8 cellular contexts compared by ENCODE assay signal in the genomic region with DNA sequence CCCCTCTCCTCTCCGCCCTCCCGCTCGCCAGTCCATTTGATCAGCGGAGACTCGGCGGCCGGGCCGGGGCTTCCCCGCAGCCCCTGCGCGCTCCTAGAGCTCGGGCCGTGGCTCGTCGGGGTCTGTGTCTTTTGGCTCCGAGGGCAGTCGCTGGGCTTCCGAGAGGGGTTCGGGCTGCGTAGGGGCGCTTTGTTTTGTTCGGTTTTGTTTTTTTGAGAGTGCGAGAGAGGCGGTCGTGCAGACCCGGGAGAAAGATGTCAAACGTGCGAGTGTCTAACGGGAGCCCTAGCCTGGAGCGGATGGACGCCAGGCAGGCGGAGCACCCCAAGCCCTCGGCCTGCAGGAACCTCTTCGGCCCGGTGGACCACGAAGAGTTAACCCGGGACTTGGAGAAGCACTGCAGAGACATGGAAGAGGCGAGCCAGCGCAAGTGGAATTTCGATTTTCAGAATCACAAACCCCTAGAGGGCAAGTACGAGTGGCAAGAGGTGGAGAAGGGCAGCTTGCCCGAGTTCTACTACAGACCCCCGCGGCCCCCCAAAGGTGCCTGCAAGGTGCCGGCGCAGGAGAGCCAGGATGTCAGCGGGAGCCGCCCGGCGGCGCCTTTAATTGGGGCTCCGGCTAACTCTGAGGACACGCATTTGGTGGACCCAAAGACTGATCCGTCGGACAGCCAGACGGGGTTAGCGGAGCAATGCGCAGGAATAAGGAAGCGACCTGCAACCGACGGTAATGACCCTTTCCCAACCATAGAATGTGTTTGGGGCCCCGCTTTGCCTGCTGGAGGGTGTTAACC. TPM values are rescaled to one million over a fixed set of nuclear protein-coding genes. Genes with fewer than 3 reads are reported as not detected.
DNase-seq lines count a peak whose midpoint lies in the region; ATAC-seq and TF ChIP-seq lines count a peak whose summit lies in the region.

No MANE protein-coding gene starts in this region.

- peak; percentile 6 for ATAC-seq in HG02840 (IDR thresholded peaks at IDR 0.05; ENCODE audit: low FRiP score, unreplicated experiment)
- ATAC-seq in HG03565 (IDR thresholded peaks at IDR 0.05; ENCODE audit: unreplicated experiment): no peak

- no peak for TF ChIP-seq RAD21 in liver (IDR thresholded peaks at IDR 0.05)

- H3K4me1 ChIP-seq in liver (ENCODE audit: control insufficient read depth in 4 of 4, insufficient read depth in 4 of 4, low read length in 3 of 4): peaks cover 4 to 40% (median 35%) of the 10 kb centered on the region in 4 donors
- peaks cover 73% of the 10 kb centered on the region for H3K4me1 ChIP-seq in suprapubic skin

- DNase-seq in NCI-H82 (lab: John Stamatoyannopoulos, UW) (peak; percentile 67), NCI-H82 treated with DMSO at 0.1 percent for 48 hours (lab: John Stamatoyannopoulos, UW; ENCODE audit: unreplicated experiment) (no peak), RPMI8226 (peak; percentile 46), choroid plexus epithelial cell (ENCODE audit: low read depth) (peak; percentile 35), suprapubic skin (ENCODE audit: low spot score in 2 of 2) (no peak)

- no peaks in the 10 kb centered on the region for H3K9me3 ChIP-seq in liver (ENCODE audit: control insufficient read depth in 4 of 4, low read length in 3 of 4)
- H3K9me3 ChIP-seq in suprapubic skin: no peaks in the 10 kb centered on the region

- TF ChIP-seq POLR2A in suprapubic skin (IDR thresholded peaks at IDR 0.05): no peak

- WGBS in liver: under 1% methylated on average over 62 of the region's 62 CpGs
- WGBS in suprapubic skin: under 1% methylated on average over 37 of the region's 62 CpGs

- H3K27me3 ChIP-seq in liver (ENCODE audit: control insufficient read depth in 4 of 4, insufficient read depth in 4 of 4, low read length in 3 of 4) (no peaks in the 10 kb centered on the region), suprapubic skin (no peaks in the 10 kb centered on the region)

- peak overlapping the region; percentile 97 for H3K4me3 ChIP-seq in choroid plexus epithelial cell (ENCODE audit: low read depth, low read length)
- H3K4me3 ChIP-seq in liver (ENCODE audit: low read depth in 1 of 3, low read length in 3 of 3): peak overlapping the region; percentile 77 to 98 (median 98)
- peak overlapping the region; percentile 64 for H3K4me3 ChIP-seq in suprapubic skin

- H3K9ac ChIP-seq in liver (ENCODE audit: low read depth in 1 of 2, low read length in 2 of 2): peak overlapping the region; percentile 98 to 100

- TF ChIP-seq CTCF in choroid plexus epithelial cell (conservative IDR thresholded peaks at IDR 0.05; ENCODE audit: low read depth, low read length) (no peak), liver (IDR thresholded peaks at IDR 0.05; ENCODE audit: low read depth, low read length, missing input control) (no peak), suprapubic skin (IDR thresholded peaks at IDR 0.05) (no peak)

- H3K36me3 ChIP-seq in liver (ENCODE audit: control insufficient read depth in 4 of 4, insufficient read depth in 3 of 4, low read depth in 1 of 4, low read length in 3 of 4): peaks cover 0 to 9% (median 0%) of the 10 kb centered on the region in 4 donors
- peaks cover 5% of the 10 kb centered on the region for H3K36me3 ChIP-seq in suprapubic skin

- H3K27ac ChIP-seq in liver (ENCODE audit: low read depth in 1 of 2, low read length in 2 of 2): peak overlapping the region; percentile 98 to 99
- peak overlapping the region; percentile 100 for H3K27ac ChIP-seq in suprapubic skin

- no peak for TF ChIP-seq EP300 in suprapubic skin (IDR thresholded peaks at IDR 0.05)

TF ChIP-seq in liver, 16 proteins besides CTCF, POLR2A, EP300 and RAD21:
- TF ChIP-seq YY1 (IDR thresholded peaks at IDR 0.05) (peak; percentile 9), REST (IDR thresholded peaks at IDR 0.05) (peak; percentile 29), GABPA (IDR thresholded peaks at IDR 0.05 in 1 of 2, conservative IDR thresholded peaks at IDR 0.05 in 1 of 2) (no peak)

RNA-seq across cellular contexts. Expression of gene CDKN1B, which starts 0.6 kb away (rescaled TPM):
- total RNA-seq in liver (10 to 100 TPM; 24.7 to 67.5 TPM), suprapubic skin (10 to 100 TPM; 37.8 to 71.9 (median 46.9) TPM)
- 10 to 100 TPM in 1 of 2 donors, 1 to 10 TPM in 1; 7.8 to 20.3 TPM for polyA plus RNA-seq in liver

RNA-seq across cellular contexts. Expression of gene GPR19, which starts 21.8 kb away (rescaled TPM):
- total RNA-seq in liver (under 1 TPM in 1 of 2 donors, not detected in 1; 0.89 TPM), suprapubic skin (under 1 TPM in 1 of 4 donors, not detected in 3; 0.42 TPM)
- under 1 TPM in 1 of 2 donors, not detected in 1; 0.08 TPM for polyA plus RNA-seq in liver

Comparison
In these comparisons a context has a peak if more than half of its experiments do, and no peak if none do; other contexts are left out.
1. DNase-seq: peak in NCI-H82 (single experiment), RPMI8226 (single experiment) and choroid plexus epithelial cell (single experiment); none in NCI-H82 treated with DMSO at 0.1 percent for 48 hours (single experiment) and suprapubic skin (0 of 2).
2. Peak in every context shown above with its lines, with median percentiles within 50 percentile points of each other: H3K4me3 ChIP-seq.